In genomic region chr2:127145255-127145899, GRCh38 we compare ENCODE assay signal across 13 cellular contexts. TPM values are rescaled to one million over a fixed set of nuclear protein-coding genes. Genes with fewer than 3 reads are reported as not detected.
DNase-seq lines count a peak whose midpoint lies in the region; ATAC-seq and TF ChIP-seq lines count a peak whose summit lies in the region.
"Had no signal": no experiment of that assay in that cellular context is flagged by ENCODE, and none has a peak within 500 bp of the region (broad histone marks: within the 10 kb centered on the region; RNA-seq: fewer than 3 reads in every experiment).

No MANE protein-coding gene starts in this region.

- intact Hi-C loops in CD4-positive, alpha-beta memory T cell (cut with micrococcal nuclease): loop anchor here (2.0 kb wide), 1 partner anchor 77 kb away; no protein-coding TSS in a partner anchor

- H3K27me3 Mint-ChIP-seq in CD4-positive, alpha-beta memory T cell: peaks cover 3% of the 10 kb centered on the region in 2 donors
- H3K27me3 Mint-ChIP-seq: central memory CD8-positive, alpha-beta T cell had no signal

- H3K4me3 ChIP-seq in fibroblast of villous mesenchyme (ENCODE audit: low read depth, low read length) (no peak overlapping the region), skeletal muscle tissue (ENCODE audit: low read length in 3 of 3) (peak overlapping the region in 2 of 3 donors; percentile 9 to 23)
- no peak overlapping the region for H3K4me3 ChIP-seq in CD4-positive, alpha-beta memory T cell (ENCODE audit: low read length in 2 of 2)
- H3K4me3 ChIP-seq: mucosa of descending colon had no signal

- H3K4me1 ChIP-seq in skeletal muscle tissue (ENCODE audit: control insufficient read depth in 3 of 3, insufficient read depth in 3 of 3, low read length in 3 of 3): peaks cover 39 to 49% (median 46%) of the 10 kb centered on the region in 3 donors
- no peaks in the 10 kb centered on the region for H3K4me1 ChIP-seq in CD4-positive, alpha-beta memory T cell (ENCODE audit: insufficient read depth, low read length)

- CTCF ChIA-PET in CD4-positive, alpha-beta memory T cell (lab: Charles Lee; ENCODE audit: partially characterized antibody): interaction anchor here (1.4 kb wide), 1 partner anchor 78 kb away, joined by 3 read pairs; no protein-coding TSS in a partner anchor

- no peaks in the 10 kb centered on the region for H3K9me3 Mint-ChIP-seq in CD4-positive, alpha-beta memory T cell
- H3K9me3 Mint-ChIP-seq: central memory CD8-positive, alpha-beta T cell had no signal

- H3K27ac ChIP-seq in VCaP (peak overlapping the region; percentile 76), skeletal muscle tissue (ENCODE audit: low read depth, low read length) (peak overlapping the region; percentile 95)
- H3K27ac ChIP-seq in CD4-positive, alpha-beta memory T cell (ENCODE audit: low read depth, low read length): no peak overlapping the region
- H3K27ac ChIP-seq: WERI-Rb-1 had no signal

- no peaks in the 10 kb centered on the region for H3K9me3 ChIP-seq in skeletal muscle tissue (ENCODE audit: control insufficient read depth in 3 of 3, low read length in 3 of 3)
- H3K9me3 ChIP-seq in CD4-positive, alpha-beta memory T cell (ENCODE audit: control insufficient read depth in 1 of 2, low read length in 2 of 2): no peaks in the 10 kb centered on the region
- H3K9me3 ChIP-seq: mucosa of descending colon had no signal

- H3K4me1 Mint-ChIP-seq in CD4-positive, alpha-beta memory T cell: no peaks in the 10 kb centered on the region
- H3K4me1 Mint-ChIP-seq: central memory CD8-positive, alpha-beta T cell had no signal

- no peaks in the 10 kb centered on the region for H3K27me3 ChIP-seq in skeletal muscle tissue (ENCODE audit: control insufficient read depth in 3 of 3, insufficient read depth in 3 of 3, low read length in 3 of 3)
- H3K27me3 ChIP-seq in CD4-positive, alpha-beta memory T cell (ENCODE audit: insufficient read depth, low read length): no peaks in the 10 kb centered on the region

- DNase-seq in HCEC 1CT (peak; percentile 48), fibroblast of villous mesenchyme (ENCODE audit: low read depth) (peak; percentile 51), DMS79 (lab: John Stamatoyannopoulos, UW) (no peak), NCI-H1105 (lab: John Stamatoyannopoulos, UW) (no peak)
- no peak for DNase-seq in CD4-positive, alpha-beta memory T cell
- DNase-seq: activated T-cell treated with anti-CD3 and anti-CD28 coated beads, Interleukin-2, amount 50 U/mL, for 48 hours; mucosa of descending colon; WERI-Rb-1 had no signal

- H3K27ac Mint-ChIP-seq in CD4-positive, alpha-beta memory T cell: no peak overlapping the region

- no peaks in the 10 kb centered on the region for H3K36me3 Mint-ChIP-seq in CD4-positive, alpha-beta memory T cell

- H3K9ac ChIP-seq in skeletal muscle tissue (ENCODE audit: low read depth in 1 of 3, low read length in 3 of 3): peak overlapping the region; percentile 57 to 80 (median 77)

- no peak for TF ChIP-seq CTCF in VCaP (conservative IDR thresholded peaks at IDR 0.05)
- no peak for TF ChIP-seq CTCF in fibroblast of villous mesenchyme (IDR thresholded peaks at IDR 0.05; ENCODE audit: insufficient read depth, low read depth, low read length)

- POLR2A ChIA-PET in CD4-positive, alpha-beta memory T cell (lab: Charles Lee; ENCODE audit: partially characterized antibody): no interaction called here

- H3K4me3 Mint-ChIP-seq in CD4-positive, alpha-beta memory T cell: no peak overlapping the region
- H3K4me3 Mint-ChIP-seq: central memory CD8-positive, alpha-beta T cell had no signal

- no peak for ATAC-seq in GM19463 (IDR thresholded peaks at IDR 0.05; ENCODE audit: unreplicated experiment)
- ATAC-seq: mucosa of descending colon, sciatic nerve had no signal

- no peaks in the 10 kb centered on the region for H3K36me3 ChIP-seq in skeletal muscle tissue (ENCODE audit: control insufficient read depth in 3 of 3, insufficient read depth in 3 of 3, low read length in 3 of 3)
- no peaks in the 10 kb centered on the region for H3K36me3 ChIP-seq in CD4-positive, alpha-beta memory T cell (ENCODE audit: insufficient read depth, low read length)
- H3K36me3 ChIP-seq: WERI-Rb-1 had no signal

RNA-seq across cellular contexts. Expression of gene BIN1, which starts 38.4 kb away (rescaled TPM):
- total RNA-seq in fibroblast of villous mesenchyme (75.6 and 85.4 TPM in 2 replicates), skeletal muscle tissue (597 TPM)
- 100 to 1,000 TPM in 1 of 2 experiments, 10 to 100 TPM in 1; 99.4 to 103 TPM for total RNA-seq in CD4-positive, alpha-beta memory T cell
- 100 to 1,000 TPM; 141 to 163 TPM for polyA plus RNA-seq in CD4-positive, alpha-beta memory T cell

Comparison
In these comparisons a context has a peak if more than half of its experiments do, and no peak if none do; other contexts are left out.
1. DNase-seq: peak in HCEC 1CT (single experiment) and fibroblast of villous mesenchyme (single experiment); none in DMS79 (single experiment), NCI-H1105 (single experiment) and CD4-positive, alpha-beta memory T cell (0 of 5).
2. H3K4me3 ChIP-seq: peak in skeletal muscle tissue (2 of 3); none in fibroblast of villous mesenchyme (single experiment) and CD4-positive, alpha-beta memory T cell (0 of 2).